Comparison of ENCODE assay signal across 8 cellular contexts in the genomic region with DNA sequence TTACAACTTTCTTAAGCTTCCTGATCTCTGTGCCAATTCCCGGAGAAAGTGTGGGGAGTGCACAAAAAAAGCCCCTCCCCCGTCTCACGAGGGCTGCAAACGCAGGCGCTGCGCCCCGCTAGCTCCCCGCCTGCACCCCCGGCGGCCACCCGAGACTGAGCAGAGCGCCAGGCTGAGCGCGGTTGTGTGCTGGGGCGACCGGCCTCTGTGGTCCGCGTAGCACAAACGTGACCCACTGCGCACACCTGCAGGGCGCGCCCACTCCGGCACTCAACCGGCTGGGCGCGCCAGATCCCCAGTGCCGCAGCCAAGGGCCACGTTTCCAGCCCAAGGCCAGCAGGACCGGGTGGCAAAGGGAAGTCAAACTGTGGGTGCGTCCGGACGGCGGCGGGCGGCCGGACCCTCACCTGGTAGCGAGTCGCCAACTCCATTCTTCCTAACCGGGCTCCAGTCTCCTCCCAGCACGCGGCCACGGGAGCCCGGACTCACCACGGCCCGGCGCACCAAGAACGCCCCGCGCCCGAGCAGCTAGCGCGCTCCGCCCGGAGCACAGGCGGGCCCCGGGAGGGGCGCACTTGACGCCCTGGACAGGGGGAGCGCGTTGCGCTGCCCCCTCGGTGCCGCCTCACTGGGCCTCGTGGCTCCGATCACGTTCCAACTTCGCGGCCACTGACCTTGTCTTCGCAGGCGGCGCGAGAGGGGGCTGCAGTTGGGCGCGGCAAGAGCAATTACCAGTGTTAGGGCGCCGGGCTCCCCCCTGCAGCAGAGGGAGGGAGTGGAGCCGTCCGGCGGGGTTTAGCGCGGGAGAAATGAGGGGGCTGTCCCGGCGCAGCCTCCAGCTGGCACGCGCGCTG. TPM values are rescaled to one million over a fixed set of nuclear protein-coding genes. Genes with fewer than 3 reads are reported as not detected.
DNase-seq lines count a peak whose midpoint lies in the region; ATAC-seq and TF ChIP-seq lines count a peak whose summit lies in the region.

CDCA7L (minus strand) TSS at position 526 of the 854 bp plus-strand sequence; CDS start at position 431, 95 bp downstream.

- TF ChIP-seq POLR2A in GM18951 (IDR thresholded peaks at IDR 0.05; ENCODE audit: extremely low read depth, insufficient read depth, insufficient read length), result peak; percentile 89

- intact Hi-C loops in lower lobe of right lung (cut with DNase I), result no loop called here

- DNase-seq in AG10803 (ENCODE audit: low read depth) (peak; percentile 62), NCI-H226 (peak; percentile 93), ecto neural progenitor cell (ENCODE audit: low spot score) (peak; percentile 87), lower lobe of right lung (peak; percentile 84)
- peak; percentile 47 to 72 for DNase-seq in activated CD4-positive, alpha-beta T cell treated with anti-CD3 and anti-CD28 coated beads, Interleukin-2, amount 50 U/mL, for 24 hours (ENCODE audit: low read depth in 1 of 2, low spot score in 1 of 2)
- DNase-seq in stimulated activated CD4-positive, alpha-beta T cell treated with anti-CD3 and anti-CD28 coated beads, TNF-alpha, amount 100 ng/mL, for 4 hours (ENCODE audit: low read depth in 3 of 3), result peak in 2 of 3 experiments; percentile 35 to 52

- H3K4me3 ChIP-seq in AG10803 (ENCODE audit: low read length) (peak within 1 kb of the TSS; percentile 78), lower lobe of right lung (peak within 1 kb of the TSS; percentile 75)

- peaks cover 24% of the 10 kb centered on the region for H3K4me1 ChIP-seq in lower lobe of right lung

- H3K36me3 ChIP-seq in lower lobe of right lung, result no peaks in the 10 kb centered on the region

- no peaks in the 10 kb centered on the region for H3K27me3 ChIP-seq in lower lobe of right lung (ENCODE audit: low read depth)

- TF ChIP-seq CTCF in AG10803 (conservative IDR thresholded peaks at IDR 0.05; ENCODE audit: low read length), result no peak
- no peak for TF ChIP-seq CTCF in lower lobe of right lung (IDR thresholded peaks at IDR 0.05)

- peak; percentile 80 for ATAC-seq in HG03159 (IDR thresholded peaks at IDR 0.05; ENCODE audit: unreplicated experiment)
- ATAC-seq in lower lobe of right lung, result peak; percentile 92 to 94

- peak within 1 kb of the TSS; percentile 83 for H3K27ac ChIP-seq in lower lobe of right lung

- in situ Hi-C loops in GM18951 (cut with MboI; ENCODE audit: low sequenced_read_pairs, unreplicated experiment), result no loop called here

- no peaks in the 10 kb centered on the region for H3K9me3 ChIP-seq in lower lobe of right lung

RNA-seq across cellular contexts. Expression of gene CDCA7L, which starts in this region (rescaled TPM):
- 33.9 TPM for total RNA-seq in lower lobe of right lung

Comparison
In these comparisons a context has a peak if more than half of its experiments do, and no peak if none do; other contexts are left out.
1. Peak in every context shown above with its lines: DNase-seq, ATAC-seq, H3K4me3 ChIP-seq and H3K27ac ChIP-seq.